Comparison of ENCODE assay signal across 8 cellular contexts in genomic region chr22:29268511-29269229, GRCh38. TPM values are rescaled to one million over a fixed set of nuclear protein-coding genes. Genes with fewer than 3 reads are reported as not detected.
DNase-seq lines count a peak whose midpoint lies in the region; ATAC-seq, FAIRE-seq and TF ChIP-seq lines count a peak whose summit lies in the region.

No MANE protein-coding gene starts in this region.

- peak overlapping the region; percentile 100 for H3K9ac ChIP-seq in neural progenitor cell

- ATAC-seq in HG02852 (IDR thresholded peaks at IDR 0.05; ENCODE audit: unreplicated experiment) (peak; percentile 19), upper lobe of right lung (peak; percentile 71)

- H3K27ac ChIP-seq in neural progenitor cell (peak overlapping the region; percentile 100), upper lobe of right lung (peak overlapping the region; percentile 100)

- no peak for TF ChIP-seq CTCF in neural progenitor cell (IDR thresholded peaks at IDR 0.05)
- no peak for TF ChIP-seq CTCF in upper lobe of right lung (IDR thresholded peaks at IDR 0.05)

- intact Hi-C loops in activated naive CD4-positive, alpha-beta T cell treated with anti-CD3 and anti-CD28 coated beads for 36 hours (cut with micrococcal nuclease) = loop anchor here (2.0 kb wide), 2 partner anchors 284 to 386 kb away; partner anchors contain the start of genes THOC5 and ZNRF3
- intact Hi-C loops in upper lobe of right lung (cut with DNase I) = no loop called here

- peak overlapping the region; percentile 99 for H3K4me3 Mint-ChIP-seq in activated naive CD4-positive, alpha-beta T cell treated with anti-CD3 and anti-CD28 coated beads for 36 hours
- peak overlapping the region; percentile 95 for H3K4me3 Mint-ChIP-seq in neural progenitor cell

- peaks cover 78% of the 10 kb centered on the region for H3K79me2 ChIP-seq in neural progenitor cell (ENCODE audit: low read depth)

- peaks cover 12% of the 10 kb centered on the region for H3F3A ChIP-seq in neural progenitor cell (ENCODE audit: low read depth)

- CTCF ChIA-PET in activated naive CD4-positive, alpha-beta T cell treated with anti-CD3 and anti-CD28 coated beads for 36 hours (lab: Charles Lee) = no interaction called here

- H3K9me3 ChIP-seq in neural progenitor cell (ENCODE audit: low read depth) (no peaks in the 10 kb centered on the region), upper lobe of right lung (no peaks in the 10 kb centered on the region)

- H3K4me1 Mint-ChIP-seq in activated naive CD4-positive, alpha-beta T cell treated with anti-CD3 and anti-CD28 coated beads for 36 hours (ENCODE audit: low read depth) = peaks cover 46% of the 10 kb centered on the region
- peaks cover 54% of the 10 kb centered on the region for H3K4me1 Mint-ChIP-seq in neural progenitor cell

- peak overlapping the region; percentile 100 for H3K27ac Mint-ChIP-seq in activated naive CD4-positive, alpha-beta T cell treated with anti-CD3 and anti-CD28 coated beads for 36 hours
- H3K27ac Mint-ChIP-seq in neural progenitor cell = peak overlapping the region; percentile 99

- H3K9me3 Mint-ChIP-seq in activated naive CD4-positive, alpha-beta T cell treated with anti-CD3 and anti-CD28 coated beads for 36 hours = no peaks in the 10 kb centered on the region
- no peaks in the 10 kb centered on the region for H3K9me3 Mint-ChIP-seq in neural progenitor cell

- no peak for FAIRE-seq in frontal cortex (lab: Jason Lieb, UNC)

- peaks cover 63% of the 10 kb centered on the region for H3K36me3 Mint-ChIP-seq in activated naive CD4-positive, alpha-beta T cell treated with anti-CD3 and anti-CD28 coated beads for 36 hours (ENCODE audit: low read depth)
- H3K36me3 Mint-ChIP-seq in neural progenitor cell = peaks cover 31% of the 10 kb centered on the region

- peaks cover 52% of the 10 kb centered on the region for H4K20me1 ChIP-seq in neural progenitor cell (ENCODE audit: low read depth)

- peaks cover 40% of the 10 kb centered on the region for H3K4me1 ChIP-seq in neural progenitor cell
- H3K4me1 ChIP-seq in upper lobe of right lung = peaks cover 55% of the 10 kb centered on the region

- peak overlapping the region; percentile 95 for H3K4me2 ChIP-seq in neural progenitor cell

- H3K36me3 ChIP-seq in neural progenitor cell = peaks cover 8% of the 10 kb centered on the region
- H3K36me3 ChIP-seq in upper lobe of right lung = peaks cover 21% of the 10 kb centered on the region

- peak overlapping the region; percentile 100 for H2AFZ ChIP-seq in neural progenitor cell (replicated peaks)

- H3K27me3 ChIP-seq in neural progenitor cell (no peaks in the 10 kb centered on the region), upper lobe of right lung (no peaks in the 10 kb centered on the region)

- no peaks in the 10 kb centered on the region for H3K27me3 Mint-ChIP-seq in activated naive CD4-positive, alpha-beta T cell treated with anti-CD3 and anti-CD28 coated beads for 36 hours (ENCODE audit: low read depth)
- H3K27me3 Mint-ChIP-seq in neural progenitor cell (ENCODE audit: insufficient read depth, low read depth) = peaks cover 12% of the 10 kb centered on the region

- DNase-seq in DMS79 (lab: John Stamatoyannopoulos, UW) (peak; percentile 10), DMS79 treated with DMSO at 0.1 percent for 48 hours (lab: John Stamatoyannopoulos, UW) (no peak), NCI-H748 (lab: John Stamatoyannopoulos, UW; ENCODE audit: unreplicated experiment) (peak; percentile 55), frontal cortex (ENCODE audit: low spot score in 2 of 2) (peak; percentile 65 to 69), neural progenitor cell (ENCODE audit: low spot score) (peak; percentile 86), upper lobe of right lung (peak; percentile 87)
- peak; percentile 32 for DNase-seq in activated naive CD4-positive, alpha-beta T cell treated with anti-CD3 and anti-CD28 coated beads for 36 hours

- H3K4me3 ChIP-seq in neural progenitor cell = peak overlapping the region; percentile 89
- H3K4me3 ChIP-seq in upper lobe of right lung = peak overlapping the region; percentile 95

RNA-seq across cellular contexts. Expression of gene EWSR1, which starts 0.6 kb away (rescaled TPM):
- 100 to 1,000 TPM; 274 to 303 TPM for total RNA-seq in activated naive CD4-positive, alpha-beta T cell treated with anti-CD3 and anti-CD28 coated beads for 36 hours
- total RNA-seq in frontal cortex (205 TPM), neural progenitor cell (ENCODE audit: low replicate concordance) (281 and 379 TPM in 2 replicates), upper lobe of right lung (149 TPM)

RNA-seq across cellular contexts. Expression of gene RHBDD3, which starts 0.9 kb away (rescaled TPM):
- total RNA-seq in activated naive CD4-positive, alpha-beta T cell treated with anti-CD3 and anti-CD28 coated beads for 36 hours = 10 to 100 TPM; 17.6 to 20.5 TPM
- total RNA-seq in frontal cortex = 14.7 TPM
- total RNA-seq in neural progenitor cell (ENCODE audit: low replicate concordance) = 16.3 and 78.8 TPM in 2 replicates
- 19.0 TPM for total RNA-seq in upper lobe of right lung

RNA-seq across cellular contexts. Expression of gene GAS2L1, which starts 37.8 kb away (rescaled TPM):
- under 1 TPM; 0.12 to 0.26 TPM for total RNA-seq in activated naive CD4-positive, alpha-beta T cell treated with anti-CD3 and anti-CD28 coated beads for 36 hours
- 2.9 TPM for total RNA-seq in frontal cortex
- 0.95 and 5.1 TPM in 2 replicates for total RNA-seq in neural progenitor cell (ENCODE audit: low replicate concordance)
- total RNA-seq in upper lobe of right lung = 27.2 TPM

RNA-seq across cellular contexts. Expression of gene RASL10A, which starts 46.8 kb away (rescaled TPM):
- not detected for total RNA-seq in activated naive CD4-positive, alpha-beta T cell treated with anti-CD3 and anti-CD28 coated beads for 36 hours
- 2.0 TPM for total RNA-seq in frontal cortex
- total RNA-seq in neural progenitor cell (ENCODE audit: low replicate concordance) = 0.09 and 0.26 TPM in 2 replicates
- total RNA-seq in upper lobe of right lung = 0.72 TPM
